ENCODE assay signal across 8 cellular contexts in genomic region chr7:122092964-122093797, GRCh38. TPM values are rescaled to one million over a fixed set of nuclear protein-coding genes. Genes with fewer than 3 reads are reported as not detected.
A peak's percentile ranks its signal among the peaks of the same experiment; 100 is the strongest.
DNase-seq lines count a peak whose midpoint lies in the region; ATAC-seq and TF ChIP-seq lines count a peak whose summit lies in the region.

No MANE protein-coding gene starts in this region.

- BruUV-seq in Caco-2 (replicated peaks; lab: Mats Ljungman, UMichigan), result no TSS peak

- H3K36me3 ChIP-seq in Caco-2 (ENCODE audit: control insufficient read depth, insufficient read depth, low read length), result no peaks in the 10 kb centered on the region
- H3K36me3 ChIP-seq in naive thymus-derived CD4-positive, alpha-beta T cell (ENCODE audit: control insufficient read depth in 2 of 3, insufficient read depth in 3 of 3, low read length in 3 of 3), result no peaks in the 10 kb centered on the region

- intact Hi-C loops in Caco-2 (cut with micrococcal nuclease; ENCODE audit: unreplicated experiment), result loop anchor here (1.0 to 2.0 kb wide), 5 partner anchors 51 to 436 kb away; partner anchors contain the start of gene AASS
- intact Hi-C loops in activated CD4-positive, alpha-beta memory T cell treated with anti-CD3 and anti-CD28 coated beads for 36 hours (cut with micrococcal nuclease), result no loop called here
- intact Hi-C loops in naive thymus-derived CD4-positive, alpha-beta T cell (cut with micrococcal nuclease), result loop anchor here (1.0 to 5.0 kb wide), 2 partner anchors 439 to 1059 kb away; no protein-coding TSS in a partner anchor

- H3K27ac Mint-ChIP-seq in Caco-2 (ENCODE audit: unreplicated experiment), result no peak overlapping the region
- no peak overlapping the region for H3K27ac Mint-ChIP-seq in activated CD4-positive, alpha-beta memory T cell treated with anti-CD3 and anti-CD28 coated beads for 36 hours
- peak overlapping the region in 2 of 9 donors; percentile 8 to 13 for H3K27ac Mint-ChIP-seq in naive thymus-derived CD4-positive, alpha-beta T cell

- no peaks in the 10 kb centered on the region for H3K36me3 Mint-ChIP-seq in Caco-2 (ENCODE audit: insufficient read depth, unreplicated experiment)
- no peaks in the 10 kb centered on the region for H3K36me3 Mint-ChIP-seq in activated CD4-positive, alpha-beta memory T cell treated with anti-CD3 and anti-CD28 coated beads for 36 hours
- H3K36me3 Mint-ChIP-seq in naive thymus-derived CD4-positive, alpha-beta T cell, result peaks cover 0 to 7% (median 4%) of the 10 kb centered on the region in 5 donors

- no peaks in the 10 kb centered on the region for H3K27me3 ChIP-seq in Caco-2 (replicated peaks; ENCODE audit: control insufficient read depth, insufficient read depth, low read length)
- H3K27me3 ChIP-seq in naive thymus-derived CD4-positive, alpha-beta T cell (ENCODE audit: control insufficient read depth in 2 of 2, insufficient read depth in 2 of 2, low read length in 2 of 2), result no peaks in the 10 kb centered on the region

- ATAC-seq in GM19452 (IDR thresholded peaks at IDR 0.05; ENCODE audit: unreplicated experiment), result peak; percentile 94
- peak; percentile 97 for ATAC-seq in HG03469 (IDR thresholded peaks at IDR 0.05; ENCODE audit: unreplicated experiment)
- ATAC-seq in naive thymus-derived CD4-positive, alpha-beta T cell, result peak; percentile 82
- ATAC-seq in stimulated activated naive CD8-positive, alpha-beta T cell treated with anti-CD3 and anti-CD28 coated beads, Interleukin-15, Interleukin-2, amounts not matched to agents 100 U/mL and 50 U/mL, for 24 hours, result no peak

- POLR2A ChIA-PET in Caco-2 (lab: Charles Lee), result no interaction called here
- POLR2A ChIA-PET in activated CD4-positive, alpha-beta memory T cell treated with anti-CD3 and anti-CD28 coated beads for 36 hours (lab: Charles Lee), result no interaction called here
- POLR2A ChIA-PET in naive thymus-derived CD4-positive, alpha-beta T cell (lab: Charles Lee), result no interaction called here

- H3K9me3 Mint-ChIP-seq in Caco-2 (ENCODE audit: unreplicated experiment), result no peaks in the 10 kb centered on the region
- no peaks in the 10 kb centered on the region for H3K9me3 Mint-ChIP-seq in activated CD4-positive, alpha-beta memory T cell treated with anti-CD3 and anti-CD28 coated beads for 36 hours
- no peaks in the 10 kb centered on the region for H3K9me3 Mint-ChIP-seq in naive thymus-derived CD4-positive, alpha-beta T cell

- H3K4me3 Mint-ChIP-seq in Caco-2 (ENCODE audit: unreplicated experiment), result no peak overlapping the region
- no peak overlapping the region for H3K4me3 Mint-ChIP-seq in activated CD4-positive, alpha-beta memory T cell treated with anti-CD3 and anti-CD28 coated beads for 36 hours
- no peak overlapping the region for H3K4me3 Mint-ChIP-seq in naive thymus-derived CD4-positive, alpha-beta T cell

- CTCF ChIA-PET in Caco-2 (lab: Charles Lee), result interaction anchor here (0.7 to 1.5 kb wide), 5 partner anchors 12 to 422 kb away, joined by 3 to 4 read pairs (median 3); no protein-coding TSS in a partner anchor
- CTCF ChIA-PET in activated CD4-positive, alpha-beta memory T cell treated with anti-CD3 and anti-CD28 coated beads for 36 hours (lab: Charles Lee), result interaction anchor here (0.6 to 1.7 kb wide), 7 partner anchors 10 to 440 kb away, joined by 3 to 9 read pairs (median 4); no protein-coding TSS in a partner anchor
- CTCF ChIA-PET in naive thymus-derived CD4-positive, alpha-beta T cell (lab: Charles Lee), result interaction anchor here (0.6 kb wide), 1 partner anchor 234 kb away, joined by 7 read pairs; no protein-coding TSS in a partner anchor

- H3K27ac ChIP-seq in naive thymus-derived CD4-positive, alpha-beta T cell (ENCODE audit: low read depth, low read length), result no peak overlapping the region

- no peaks in the 10 kb centered on the region for H3K9me3 ChIP-seq in Caco-2
- no peaks in the 10 kb centered on the region for H3K9me3 ChIP-seq in naive thymus-derived CD4-positive, alpha-beta T cell (ENCODE audit: control insufficient read depth in 2 of 3, low read length in 3 of 3)

- H3K4me1 Mint-ChIP-seq in Caco-2 (ENCODE audit: low read depth, unreplicated experiment), result no peaks in the 10 kb centered on the region
- H3K4me1 Mint-ChIP-seq in activated CD4-positive, alpha-beta memory T cell treated with anti-CD3 and anti-CD28 coated beads for 36 hours (ENCODE audit: low read depth), result no peaks in the 10 kb centered on the region
- H3K4me1 Mint-ChIP-seq in naive thymus-derived CD4-positive, alpha-beta T cell, result peaks cover 0 to 4% (median 0%) of the 10 kb centered on the region in 7 donors

- H3K4me1 ChIP-seq in Caco-2, result no peaks in the 10 kb centered on the region
- H3K4me1 ChIP-seq in naive thymus-derived CD4-positive, alpha-beta T cell (ENCODE audit: control insufficient read depth in 2 of 2, insufficient read depth in 2 of 2, low read length in 2 of 2), result no peaks in the 10 kb centered on the region

- DNase-seq in Caco-2, result peak; percentile 73 to 75
- DNase-seq in NCI-H524 treated with DMSO at 0.1 percent for 48 hours (lab: John Stamatoyannopoulos, UW), result peak; percentile 6
- DNase-seq in activated CD4-positive, alpha-beta memory T cell treated with anti-CD3 and anti-CD28 coated beads for 36 hours, result peak; percentile 59
- peak; percentile 87 for DNase-seq in epithelial cell of esophagus (ENCODE audit: low read depth)
- DNase-seq in naive thymus-derived CD4-positive, alpha-beta T cell, result peak in 8 of 9 donors; percentile 14 to 58 (median 46)
- DNase-seq in stimulated activated naive CD8-positive, alpha-beta T cell treated with anti-CD3 and anti-CD28 coated beads, Interleukin-15, Interleukin-2, amounts not matched to agents 100 U/mL and 50 U/mL, for 24 hours, result peak; percentile 56

- TF ChIP-seq CTCF in Caco-2 (IDR thresholded peaks at IDR 0.05; ENCODE audit: insufficient read depth in 1 of 2, low read depth in 1 of 2, low read length in 1 of 2, severe bottlenecking in 1 of 2, unreplicated experiment in 1 of 2) (peak; percentile 81 to 91), epithelial cell of esophagus (IDR thresholded peaks at IDR 0.05; ENCODE audit: insufficient read depth, low read depth, low read length, missing control alignments) (peak; percentile 95)

- no peaks in the 10 kb centered on the region for H3K27me3 Mint-ChIP-seq in Caco-2 (ENCODE audit: insufficient read depth, unreplicated experiment)
- H3K27me3 Mint-ChIP-seq in activated CD4-positive, alpha-beta memory T cell treated with anti-CD3 and anti-CD28 coated beads for 36 hours, result no peaks in the 10 kb centered on the region
- H3K27me3 Mint-ChIP-seq in naive thymus-derived CD4-positive, alpha-beta T cell, result no peaks in the 10 kb centered on the region

- H3K4me3 ChIP-seq in Caco-2 (ENCODE audit: low read depth, low read length), result no peak overlapping the region
- H3K4me3 ChIP-seq in epithelial cell of esophagus (ENCODE audit: low read length), result no peak overlapping the region
- no peak overlapping the region for H3K4me3 ChIP-seq in naive thymus-derived CD4-positive, alpha-beta T cell (ENCODE audit: low read length)

RNA-seq across cellular contexts. Expression of gene AASS, which starts 50.9 kb away (rescaled TPM):
- total RNA-seq in Caco-2 (2022), result 11.3 and 14.0 TPM in 2 replicates
- total RNA-seq in activated CD4-positive, alpha-beta memory T cell treated with anti-CD3 and anti-CD28 coated beads for 36 hours, result 1 to 10 TPM; 2.0 to 2.3 TPM
- total RNA-seq in naive thymus-derived CD4-positive, alpha-beta T cell, result 1 to 10 TPM in 4 of 5 experiments, under 1 TPM in 1; 0.94 to 4.1 (median 3.4) TPM
- polyA plus RNA-seq in naive thymus-derived CD4-positive, alpha-beta T cell, result 1 to 10 TPM in 1 of 2 donors, under 1 TPM in 1; 0.31 to 2.0 TPM

Comparison
In these comparisons a context has a peak if more than half of its experiments do, and no peak if none do; other contexts are left out.
1. DNase-seq: peak in every context shown above with its lines; median percentile 87 in epithelial cell of esophagus; 74 in Caco-2; 59 in activated CD4-positive, alpha-beta memory T cell treated with anti-CD3 and anti-CD28 coated beads for 36 hours; 56 in stimulated activated naive CD8-positive, alpha-beta T cell treated with anti-CD3 and anti-CD28 coated beads, Interleukin-15, Interleukin-2, amounts not matched to agents 100 U/mL and 50 U/mL, for 24 hours; 46 in naive thymus-derived CD4-positive, alpha-beta T cell; 6 in NCI-H524 treated with DMSO at 0.1 percent for 48 hours.